In the genomic region with DNA sequence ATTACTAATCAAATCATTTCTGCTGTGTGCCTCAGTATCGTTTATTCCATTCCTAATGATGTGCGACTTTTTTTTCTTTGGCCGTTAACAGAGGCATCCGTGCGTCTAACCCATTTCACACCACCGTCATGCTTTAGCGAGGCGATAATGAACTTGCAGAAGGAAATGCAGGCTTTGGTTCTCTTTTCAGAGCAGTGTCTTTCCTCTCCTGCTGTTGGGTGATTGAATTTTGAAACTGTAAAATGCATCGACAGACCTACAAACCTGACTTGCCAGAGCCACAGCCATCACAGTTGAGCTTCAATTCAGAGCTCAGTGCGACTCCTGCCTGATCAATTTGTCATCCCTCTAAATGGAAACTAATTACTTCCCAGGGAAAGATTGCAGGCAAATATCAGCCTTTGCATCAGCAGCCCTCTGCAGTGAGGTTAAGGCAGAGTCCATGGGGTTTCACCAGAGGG, we compare ENCODE assay signal across 1 cellular context.
TF ChIP-seq lines count a peak whose summit lies in the region.

No MANE protein-coding gene starts in this region.

TF ChIP-seq in SK-N-SH treated with all-trans-retinoic acid at 6 μM for 48 hours, 23 proteins besides CTCF, POLR2A, EP300 and RAD21 (continued from another document):
- TF ChIP-seq, protein P1, sequence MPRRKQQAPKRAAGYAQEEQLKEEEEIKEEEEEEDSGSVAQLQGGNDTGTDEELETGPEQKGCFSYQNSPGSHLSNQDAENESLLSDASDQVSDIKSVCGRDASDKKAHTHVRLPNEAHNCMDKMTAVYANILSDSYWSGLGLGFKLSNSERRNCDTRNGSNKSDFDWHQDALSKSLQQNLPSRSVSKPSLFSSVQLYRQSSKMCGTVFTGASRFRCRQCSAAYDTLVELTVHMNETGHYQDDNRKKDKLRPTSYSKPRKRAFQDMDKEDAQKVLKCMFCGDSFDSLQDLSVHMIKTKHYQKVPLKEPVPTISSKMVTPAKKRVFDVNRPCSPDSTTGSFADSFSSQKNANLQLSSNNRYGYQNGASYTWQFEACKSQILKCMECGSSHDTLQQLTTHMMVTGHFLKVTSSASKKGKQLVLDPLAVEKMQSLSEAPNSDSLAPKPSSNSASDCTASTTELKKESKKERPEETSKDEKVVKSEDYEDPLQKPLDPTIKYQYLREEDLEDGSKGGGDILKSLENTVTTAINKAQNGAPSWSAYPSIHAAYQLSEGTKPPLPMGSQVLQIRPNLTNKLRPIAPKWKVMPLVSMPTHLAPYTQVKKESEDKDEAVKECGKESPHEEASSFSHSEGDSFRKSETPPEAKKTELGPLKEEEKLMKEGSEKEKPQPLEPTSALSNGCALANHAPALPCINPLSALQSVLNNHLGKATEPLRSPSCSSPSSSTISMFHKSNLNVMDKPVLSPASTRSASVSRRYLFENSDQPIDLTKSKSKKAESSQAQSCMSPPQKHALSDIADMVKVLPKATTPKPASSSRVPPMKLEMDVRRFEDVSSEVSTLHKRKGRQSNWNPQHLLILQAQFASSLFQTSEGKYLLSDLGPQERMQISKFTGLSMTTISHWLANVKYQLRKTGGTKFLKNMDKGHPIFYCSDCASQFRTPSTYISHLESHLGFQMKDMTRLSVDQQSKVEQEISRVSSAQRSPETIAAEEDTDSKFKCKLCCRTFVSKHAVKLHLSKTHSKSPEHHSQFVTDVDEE (CRISPR knock-in tag; IDR thresholded peaks at IDR 0.05) = no peak
- TF ChIP-seq TCF4 (CRISPR knock-in tag; IDR thresholded peaks at IDR 0.05; ENCODE audit: borderline replicate concordance) (no peak), ZC3H10 (CRISPR knock-in tag; IDR thresholded peaks at IDR 0.05) (no peak), BACH2 (CRISPR knock-in tag; IDR thresholded peaks at IDR 0.05; ENCODE audit: borderline replicate concordance) (no peak), OSR1 (CRISPR knock-in tag; IDR thresholded peaks at IDR 0.05) (no peak), CSDC2 (CRISPR knock-in tag; IDR thresholded peaks at IDR 0.05) (no peak)
- TF ChIP-seq, protein P2, sequence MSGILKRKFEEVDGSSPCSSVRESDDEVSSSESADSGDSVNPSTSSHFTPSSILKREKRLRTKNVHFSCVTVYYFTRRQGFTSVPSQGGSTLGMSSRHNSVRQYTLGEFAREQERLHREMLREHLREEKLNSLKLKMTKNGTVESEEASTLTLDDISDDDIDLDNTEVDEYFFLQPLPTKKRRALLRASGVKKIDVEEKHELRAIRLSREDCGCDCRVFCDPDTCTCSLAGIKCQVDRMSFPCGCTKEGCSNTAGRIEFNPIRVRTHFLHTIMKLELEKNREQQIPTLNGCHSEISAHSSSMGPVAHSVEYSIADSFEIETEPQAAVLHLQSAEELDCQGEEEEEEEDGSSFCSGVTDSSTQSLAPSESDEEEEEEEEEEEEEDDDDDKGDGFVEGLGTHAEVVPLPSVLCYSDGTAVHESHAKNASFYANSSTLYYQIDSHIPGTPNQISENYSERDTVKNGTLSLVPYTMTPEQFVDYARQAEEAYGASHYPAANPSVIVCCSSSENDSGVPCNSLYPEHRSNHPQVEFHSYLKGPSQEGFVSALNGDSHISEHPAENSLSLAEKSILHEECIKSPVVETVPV (CRISPR knock-in tag; IDR thresholded peaks at IDR 0.05) = no peak
